In genomic region chr2:209387389-209387788, GRCh38 we compare ENCODE assay signal across 24 cellular contexts. TPM values are rescaled to one million over a fixed set of nuclear protein-coding genes. Genes with fewer than 3 reads are reported as not detected.
"Had no signal": no experiment of that assay in that cellular context is flagged by ENCODE, and none has a peak within 500 bp of the region (broad histone marks: within the 10 kb centered on the region; RNA-seq: fewer than 3 reads in every experiment).

No MANE protein-coding gene starts in this region.

- H3K36me3 ChIP-seq: gastrocnemius medialis, left lung, neutrophil, pancreas, transverse colon, upper lobe of right lung, uterus had no signal

- ATAC-seq: esophagus mucosa; gastrocnemius medialis; left cardiac atrium; left lung; naive thymus-derived CD8-positive, alpha-beta T cell; pancreas; sciatic nerve; upper lobe of right lung had no signal

- DNase-seq: caudate nucleus; cerebellar nuclear complex; cortex of kidney; effector CD4-positive, alpha-beta T cell; foreskin fibroblast; gastrocnemius medialis; head of caudate nucleus; left cardiac atrium; naive thymus-derived CD8-positive, alpha-beta T cell; nephron progenitor cell; retina; stimulated activated CD4-positive, alpha-beta T cell treated with anti-CD3 and anti-CD28 coated beads, Interleukin-2, amount 100 ng/mL, for 48 hours; stimulated activated CD8-positive, alpha-beta memory T cell treated with anti-CD3 and anti-CD28 coated beads, Interleukin-4, amount 100 ng/mL, for 48 hours; stimulated activated naive CD4-positive, alpha-beta T cell; transverse colon; upper lobe of right lung; uterus had no signal

- H3K27me3 ChIP-seq: gastrocnemius medialis, left lung, neutrophil, pancreas, transverse colon, upper lobe of right lung, uterus had no signal

- H3K4me1 ChIP-seq: gastrocnemius medialis, left lung, transverse colon, upper lobe of right lung, uterus had no signal

- H3K27ac Mint-ChIP-seq: naive thymus-derived CD8-positive, alpha-beta T cell had no signal

- H3K27ac ChIP-seq: epithelial cell of prostate, gastrocnemius medialis, left lung, neutrophil, pancreas, transverse colon, upper lobe of right lung, uterus had no signal

- H3K4me3 ChIP-seq: dorsolateral prefrontal cortex, gastrocnemius medialis, left lung, pancreas, transverse colon, upper lobe of right lung, uterus had no signal

- H3K4me1 Mint-ChIP-seq: naive thymus-derived CD8-positive, alpha-beta T cell; nephron progenitor cell had no signal

- H3K9me3 ChIP-seq: gastrocnemius medialis, left lung, neutrophil, pancreas, transverse colon, upper lobe of right lung, uterus had no signal

- H3K4me3 Mint-ChIP-seq: naive thymus-derived CD8-positive, alpha-beta T cell; nephron progenitor cell had no signal

RNA-seq across cellular contexts. Expression of gene MAP2, which starts 36.5 kb away (rescaled TPM):
- polyA plus RNA-seq: naive thymus-derived CD8-positive, alpha-beta T cell had no signal
